35 cellular contexts compared by ENCODE assay signal in the genomic region with DNA sequence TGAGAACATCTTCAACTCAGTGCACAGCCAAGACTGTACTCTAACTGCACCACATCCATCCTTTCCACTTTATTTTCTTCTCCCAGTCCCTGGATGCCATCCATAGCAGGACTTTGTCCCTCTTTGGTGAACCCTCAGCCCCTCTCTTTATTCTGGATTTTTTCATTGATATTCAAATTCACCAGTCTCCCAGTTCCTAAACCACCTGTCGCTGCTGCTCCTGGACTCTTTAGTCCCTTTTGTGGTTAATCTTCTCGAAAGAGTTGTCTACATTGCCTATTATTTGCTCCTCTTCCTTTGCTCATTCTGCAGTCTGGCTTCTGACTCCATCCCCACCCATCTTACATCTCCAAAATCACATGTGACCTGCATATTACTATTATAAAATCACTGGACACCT.
"Had no signal": no experiment of that assay in that cellular context is flagged by ENCODE, and none has a peak within 500 bp of the region (broad histone marks: within the 10 kb centered on the region; RNA-seq: fewer than 3 reads in every experiment).

No MANE protein-coding gene starts in this region.

- H3K27me3 ChIP-seq: MG63 had no signal

- H3K27ac ChIP-seq: KMS-11 had no signal

- H3K4me2 ChIP-seq: KMS-11 had no signal

- H3K4me3 ChIP-seq: MG63 had no signal

- H3K36me3 ChIP-seq: MG63 had no signal

- H3K9ac ChIP-seq: KMS-11 had no signal

- H3K9me3 ChIP-seq: MG63 had no signal

- DNase-seq: Karpas-422, Kasumi-1, MG63, MM.1S, MV-4-11, NCI-H1048, NCI-H1092, NCI-H1092 treated with DMSO at 0.1 percent for 48 hours, NCI-H1105, NCI-H1105 treated with DMSO at 0.1 percent for 48 hours, NCI-H1417, NCI-H1417 treated with DMSO at 0.1 percent for 48 hours, NCI-H1436, NCI-H1436 treated with DMSO at 0.1 percent for 48 hours, NCI-H146, NCI-H1694, NCI-H1694 treated with DMSO at 0.1 percent for 48 hours, NCI-H187, NCI-H187 treated with DMSO at 0.1 percent for 48 hours, NCI-H1930, NCI-H2029, NCI-H2029 treated with DMSO at 0.1 percent for 48 hours, NCI-H2081, NCI-H2081 treated with DMSO at 0.1 percent for 48 hours, NCI-H2107, NCI-H2171, NCI-H2171 treated with DMSO at 0.1 percent for 48 hours, NCI-H2227 treated with DMSO at 0.1 percent for 48 hours, NCI-H226, NCI-H345, NCI-H446, NCI-H446 treated with DMSO at 0.1 percent for 48 hours, NCI-H510A, NCI-H510A treated with DMSO at 0.1 percent for 48 hours had no signal
